ENCODE assay signal across 9 cellular contexts in genomic region chr2:71023553-71024243, GRCh38. TPM values are rescaled to one million over a fixed set of nuclear protein-coding genes. Genes with fewer than 3 reads are reported as not detected.
DNase-seq lines count a peak whose midpoint lies in the region; ATAC-seq, FAIRE-seq and TF ChIP-seq lines count a peak whose summit lies in the region.
"Not testable (repeated sequence)": the region's sequence is repeated elsewhere in the genome, so short reads cannot be mapped to it uniquely, and the experiment has no call there.
"Had no signal": no experiment of that assay in that cellular context is flagged by ENCODE, and none has a peak within 500 bp of the region (broad histone marks: within the 10 kb centered on the region; RNA-seq: fewer than 3 reads in every experiment).

No MANE protein-coding gene starts in this region.

- H3K27me3 ChIP-seq in CD8-positive, alpha-beta T cell (ENCODE audit: insufficient read depth, low read length); keratinocyte (ENCODE audit: control insufficient read depth, extremely low read depth, insufficient read depth, low read length): not testable (repeated sequence)

- not testable (repeated sequence) for H3K79me2 ChIP-seq in keratinocyte (ENCODE audit: control insufficient read depth, insufficient read depth, low read length)

- H3K4me1 Mint-ChIP-seq in CD8-positive, alpha-beta T cell (ENCODE audit: low read depth): not testable (repeated sequence)
- H3K4me1 Mint-ChIP-seq in T-helper 1 cell treated with Interleukin-12 subunit alpha and Interleukin-12 subunit beta and Interleukin-4 antibody, amounts not matched to agents 30 μg/mL and 1 μg/mL, for 36 hours (ENCODE audit: low read depth): peaks cover 11% of the 10 kb centered on the region
- H3K4me1 Mint-ChIP-seq in activated naive CD8-positive, alpha-beta T cell treated with anti-CD3 and anti-CD28 coated beads for 36 hours: peaks cover 13% of the 10 kb centered on the region

- not testable (repeated sequence) for H3K36me3 ChIP-seq in CD8-positive, alpha-beta T cell (ENCODE audit: insufficient read depth, low read length); keratinocyte (ENCODE audit: control insufficient read depth in 2 of 2, extremely low read depth in 1 of 2, insufficient read depth in 2 of 2, low read length in 2 of 2)

- FAIRE-seq in keratinocyte (lab: Jason Lieb, UNC): not testable (repeated sequence)

- peak overlapping the region; percentile 18 for H3K27ac Mint-ChIP-seq in CD8-positive, alpha-beta T cell
- peak overlapping the region; percentile 79 for H3K27ac Mint-ChIP-seq in T-helper 1 cell treated with Interleukin-12 subunit alpha and Interleukin-12 subunit beta and Interleukin-4 antibody, amounts not matched to agents 30 μg/mL and 1 μg/mL, for 36 hours
- not testable (repeated sequence) for H3K27ac Mint-ChIP-seq in activated naive CD8-positive, alpha-beta T cell treated with anti-CD3 and anti-CD28 coated beads for 36 hours

- H3K9me3 ChIP-seq in CD8-positive, alpha-beta T cell (ENCODE audit: low read length); keratinocyte (ENCODE audit: control insufficient read depth, low read depth, low read length): not testable (repeated sequence)

- dilution Hi-C loops in keratinocyte (cut with MboI; ENCODE audit: extremely low pct_ligation_motif_present, low sequenced_read_pairs): not testable (repeated sequence)

- not testable (repeated sequence) for H4K20me1 ChIP-seq in keratinocyte (ENCODE audit: control insufficient read depth, extremely low read depth, insufficient read depth, low read length)

- H3K27ac ChIP-seq in CD8-positive, alpha-beta T cell (ENCODE audit: low read depth, low read length): not testable (repeated sequence)
- peak overlapping the region; percentile 75 for H3K27ac ChIP-seq in keratinocyte (ENCODE audit: control insufficient read depth, insufficient read depth, low read length)

- intact Hi-C loops in CD8-positive, alpha-beta T cell (cut with DNase I, micrococcal nuclease): loop anchor here (1.0 to 5.0 kb wide), 3 partner anchors 107 to 489 kb away; partner anchors contain the start of genes MCEE (in 1 of the 2) and MPHOSPH10 (in 1 of the 2)

- CTCF ChIA-PET in CD8-positive, alpha-beta T cell (lab: Charles Lee): not testable (repeated sequence)

- H3K9ac ChIP-seq in keratinocyte (ENCODE audit: control insufficient read depth, extremely low read depth, insufficient read depth, low read length): peak overlapping the region; percentile 25

- not testable (repeated sequence) for TF ChIP-seq EP300 in Ishikawa (IDR thresholded peaks at IDR 0.05; ENCODE audit: borderline replicate concordance)

- POLR2A ChIA-PET in CD8-positive, alpha-beta T cell (lab: Charles Lee): not testable (repeated sequence)

- not testable (repeated sequence) for H3K4me3 Mint-ChIP-seq in CD8-positive, alpha-beta T cell; T-helper 1 cell treated with Interleukin-12 subunit alpha and Interleukin-12 subunit beta and Interleukin-4 antibody, amounts not matched to agents 30 μg/mL and 1 μg/mL, for 36 hours; activated naive CD8-positive, alpha-beta T cell treated with anti-CD3 and anti-CD28 coated beads for 36 hours

- not testable (repeated sequence) for ATAC-seq in CD8-positive, alpha-beta T cell

- H3K4me1 ChIP-seq in CD8-positive, alpha-beta T cell (ENCODE audit: insufficient read depth, low read length): not testable (repeated sequence)
- peaks cover 13% of the 10 kb centered on the region for H3K4me1 ChIP-seq in keratinocyte (ENCODE audit: control insufficient read depth, extremely low read depth, insufficient read depth, low read length)

- H3K4me3 ChIP-seq in CD8-positive, alpha-beta T cell (ENCODE audit: low read depth, low read length); keratinocyte (ENCODE audit: control insufficient read depth in 2 of 3, extremely low read depth in 1 of 3, insufficient read depth in 2 of 3, low read depth in 1 of 3, low read length in 3 of 3): not testable (repeated sequence)

- peak; percentile 35; the same call in 1 of the 2 replicates for TF ChIP-seq RAD21 in Ishikawa (IDR thresholded peaks at IDR 0.05; ENCODE audit: low read depth)

- H2AFZ ChIP-seq in keratinocyte (ENCODE audit: control insufficient read depth, low read length): peak overlapping the region; percentile 62

- TF ChIP-seq CTCF in CD8-positive, alpha-beta T cell (IDR thresholded peaks at IDR 0.05): not testable (repeated sequence)
- peak in 1 of 3 experiments; percentile 35 for TF ChIP-seq CTCF in keratinocyte (optimal IDR thresholded peaks at IDR 0.05 in 1 of 3, IDR thresholded peaks at IDR 0.05 in 1 of 3, conservative IDR thresholded peaks at IDR 0.05 in 1 of 3; ENCODE audit: extremely low read depth in 1 of 3, insufficient read depth in 2 of 3, low read length in 3 of 3)

- H3K4me2 ChIP-seq in keratinocyte (ENCODE audit: control insufficient read depth, extremely low read depth, insufficient read depth, low read depth, low read length): peak overlapping the region; percentile 71

- H3K9me3 Mint-ChIP-seq in CD8-positive, alpha-beta T cell; T-helper 1 cell treated with Interleukin-12 subunit alpha and Interleukin-12 subunit beta and Interleukin-4 antibody, amounts not matched to agents 30 μg/mL and 1 μg/mL, for 36 hours; activated naive CD8-positive, alpha-beta T cell treated with anti-CD3 and anti-CD28 coated beads for 36 hours: not testable (repeated sequence)

- DNase-seq in CD8-positive, alpha-beta T cell: peak in 6 of 7 experiments; percentile 42 to 70 (median 56)
- peak in 2 of 3 experiments; percentile 24 to 26 for DNase-seq in activated CD8-positive, alpha-beta memory T cell treated with anti-CD3 and anti-CD28 coated beads for 48 hours (ENCODE audit: low read depth in 2 of 3, low spot score in 2 of 3)
- peak; percentile 71 for DNase-seq in activated naive CD8-positive, alpha-beta T cell treated with anti-CD3 and anti-CD28 coated beads for 36 hours
- not testable (repeated sequence) for DNase-seq in keratinocyte (ENCODE audit: low read depth, low spot score)
- peak; percentile 82 for DNase-seq in stimulated activated CD4-positive, alpha-beta T cell treated with anti-CD3 and anti-CD28 coated beads, Interleukin-15, amount 100 ng/mL, for 24 hours
- peak; percentile 61 to 63 for DNase-seq in stimulated activated CD8-positive, alpha-beta memory T cell treated with anti-CD3 and anti-CD28 coated beads, Interleukin-7, amount 100 ng/mL, for 4 hours (ENCODE audit: low read depth in 2 of 2)

- not testable (repeated sequence) for H3K27me3 Mint-ChIP-seq in CD8-positive, alpha-beta T cell (ENCODE audit: low read depth); T-helper 1 cell treated with Interleukin-12 subunit alpha and Interleukin-12 subunit beta and Interleukin-4 antibody, amounts not matched to agents 30 μg/mL and 1 μg/mL, for 36 hours (ENCODE audit: low read depth); activated naive CD8-positive, alpha-beta T cell treated with anti-CD3 and anti-CD28 coated beads for 36 hours

- H3K36me3 Mint-ChIP-seq in CD8-positive, alpha-beta T cell; T-helper 1 cell treated with Interleukin-12 subunit alpha and Interleukin-12 subunit beta and Interleukin-4 antibody, amounts not matched to agents 30 μg/mL and 1 μg/mL, for 36 hours (ENCODE audit: low read depth); activated naive CD8-positive, alpha-beta T cell treated with anti-CD3 and anti-CD28 coated beads for 36 hours: not testable (repeated sequence)

- not testable (repeated sequence) for H3K9me1 ChIP-seq in keratinocyte (ENCODE audit: control insufficient read depth, extremely low read depth, insufficient read depth, low read length)

TF ChIP-seq in Ishikawa, 13 proteins besides CTCF, POLR2A, EP300 and RAD21:
- TF ChIP-seq NFIC (IDR thresholded peaks at IDR 0.05): peak; percentile 48; the same call in 1 of the 2 replicates
TF ChIP-seq in Ishikawa: peak in this region for 1; not testable (repeated sequence) for 12.

RNA-seq across cellular contexts. Expression of gene TEX261, which starts 29.0 kb away (rescaled TPM):
- total RNA-seq in CD8-positive, alpha-beta T cell: 10 to 100 TPM; 23.1 to 28.1 TPM
- total RNA-seq in activated naive CD8-positive, alpha-beta T cell treated with anti-CD3 and anti-CD28 coated beads for 36 hours: 10 to 100 TPM; 81.6 to 87.2 TPM
- polyA plus RNA-seq in keratinocyte: 66.3 to 78.8 TPM (median 66.6 TPM) in 3 replicates
- polyA plus RNA-seq in keratinocyte (2011; ENCODE audit: low read depth): 5.9 TPM
- polyA plus RNA-seq in keratinocyte (2011; cell fraction: cytosol; rRNA removed): 50.2 and 67.7 TPM in 2 replicates
- polyA plus RNA-seq in keratinocyte (2011; cell fraction: nucleus; rRNA removed): 53.6 and 55.7 TPM in 2 replicates
- 15.2 and 46.3 TPM in 2 replicates for polyA plus RNA-seq in keratinocyte (2012; ENCODE audit: low replicate concordance)
- 67.2 to 100 TPM (median 72.0 TPM) in 3 replicates for polyA minus RNA-seq in keratinocyte
- polyA minus RNA-seq in keratinocyte (2011; cell fraction: cytosol; rRNA and poly(A)+ RNA removed): 28.6 TPM
- polyA minus RNA-seq in keratinocyte (2011; cell fraction: nucleus; rRNA and poly(A)+ RNA removed): 16.1 and 48.0 TPM in 2 replicates

RNA-seq across cellular contexts. Expression of gene NAGK, which starts 44.8 kb away (rescaled TPM):
- 10 to 100 TPM; 58.9 to 67.7 TPM for total RNA-seq in CD8-positive, alpha-beta T cell
- 10 to 100 TPM; 55.6 to 62.1 TPM for total RNA-seq in activated naive CD8-positive, alpha-beta T cell treated with anti-CD3 and anti-CD28 coated beads for 36 hours
- 61.5 to 89.1 TPM (median 82.9 TPM) in 3 replicates for polyA plus RNA-seq in keratinocyte
- 49.2 TPM for polyA plus RNA-seq in keratinocyte (2011; ENCODE audit: low read depth)
- 53.6 and 67.1 TPM in 2 replicates for polyA plus RNA-seq in keratinocyte (2011; cell fraction: cytosol; rRNA removed)
- 108 and 124 TPM in 2 replicates for polyA plus RNA-seq in keratinocyte (2011; cell fraction: nucleus; rRNA removed)
- 79.9 and 87.6 TPM in 2 replicates for polyA plus RNA-seq in keratinocyte (2012; ENCODE audit: low replicate concordance)
- polyA minus RNA-seq in keratinocyte: 43.8 to 47.3 TPM (median 45.6 TPM) in 3 replicates
- polyA minus RNA-seq in keratinocyte (2011; cell fraction: cytosol; rRNA and poly(A)+ RNA removed): 28.6 TPM
- 20.8 and 28.5 TPM in 2 replicates for polyA minus RNA-seq in keratinocyte (2011; cell fraction: nucleus; rRNA and poly(A)+ RNA removed)

RNA-seq across cellular contexts. Expression of gene ANKRD53, which starts 45.3 kb away (rescaled TPM):
- 1 to 10 TPM in 1 of 2 experiments, under 1 TPM in 1; 0.69 to 1.7 TPM for total RNA-seq in CD8-positive, alpha-beta T cell
- total RNA-seq in activated naive CD8-positive, alpha-beta T cell treated with anti-CD3 and anti-CD28 coated beads for 36 hours: under 1 TPM; 0.21 to 0.38 TPM
- polyA plus RNA-seq in keratinocyte: 0.05 to 0.15 TPM in 2 of 3 replicates, not detected in the other
- not detected for polyA plus RNA-seq in keratinocyte (2011; ENCODE audit: low read depth)
- 0.04 and 0.13 TPM in 2 replicates for polyA plus RNA-seq in keratinocyte (2011; cell fraction: cytosol; rRNA removed)
- polyA plus RNA-seq in keratinocyte (2011; cell fraction: nucleus; rRNA removed): 0.05 and 0.48 TPM in 2 replicates
- 0.07 TPM in 1 of 2 replicates, not detected in the other for polyA plus RNA-seq in keratinocyte (2012; ENCODE audit: low replicate concordance)
- 0.13 TPM in 1 of 3 replicates, not detected in the others for polyA minus RNA-seq in keratinocyte
- polyA minus RNA-seq in keratinocyte (2011; cell fraction: cytosol; rRNA and poly(A)+ RNA removed): not detected
- polyA minus RNA-seq in keratinocyte (2011; cell fraction: nucleus; rRNA and poly(A)+ RNA removed): not detected in 2 replicates
- total RNA-seq: RPMI7951 had no signal
